Comparison of ENCODE assay signal across 17 cellular contexts in the genomic region with DNA sequence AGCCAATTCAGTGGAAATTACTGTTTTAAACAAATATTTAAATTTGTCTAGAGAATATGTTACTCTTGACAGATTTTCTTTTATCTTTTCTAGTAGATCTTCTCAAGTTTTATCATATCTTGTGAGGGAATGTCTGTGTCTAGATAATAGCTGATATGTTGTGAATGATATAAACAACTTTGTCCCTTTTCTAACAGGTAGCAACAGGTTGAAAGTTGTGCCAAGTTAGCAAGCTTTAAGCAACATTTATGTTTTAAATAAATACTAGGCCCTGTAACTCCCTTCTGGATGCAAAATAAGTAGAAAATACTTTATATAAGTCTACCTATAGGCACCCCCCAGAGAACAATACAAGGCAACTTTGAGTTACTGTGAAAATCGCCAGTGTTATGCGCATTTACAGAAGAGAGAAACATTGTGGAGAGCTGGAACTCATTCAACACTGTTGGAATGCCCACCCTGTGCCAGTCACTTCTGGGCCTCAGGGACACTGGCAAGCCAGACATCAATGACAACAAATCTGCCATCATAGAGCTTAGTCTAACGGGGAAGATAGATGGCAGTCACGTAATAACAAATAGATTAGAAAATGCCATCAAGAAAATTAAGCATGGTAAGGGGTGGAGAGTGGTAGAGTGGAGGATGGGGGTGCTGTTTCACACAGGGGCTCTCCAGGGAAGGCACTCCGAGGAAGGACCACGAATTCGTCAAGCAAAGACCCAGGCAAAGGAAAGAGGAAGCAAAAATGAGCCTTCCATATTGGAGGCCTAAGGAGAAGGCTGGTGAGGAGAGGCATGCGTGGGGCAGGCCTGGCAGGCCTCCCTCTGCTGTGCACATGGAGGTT.
"Had no signal": no experiment of that assay in that cellular context is flagged by ENCODE, and none has a peak within 500 bp of the region (broad histone marks: within the 10 kb centered on the region; RNA-seq: fewer than 3 reads in every experiment).

No MANE protein-coding gene starts in this region.

- DNase-seq: activated CD4-positive, alpha-beta T cell treated with anti-CD3 and anti-CD28 coated beads for 1 hour; activated CD4-positive, alpha-beta T cell treated with anti-CD3 and anti-CD28 coated beads, Interleukin-2, amount 50 U/mL, for 4 hours; activated naive CD4-positive, alpha-beta T cell treated with Interleukin-2 at 50 U/mL for 16 hours; activated naive CD8-positive, alpha-beta T cell treated with anti-CD3 and anti-CD28 coated beads, Interleukin-2, amount 50 U/mL, for 24 hours; aorta; esophagus squamous epithelium; islet precursor cell; midbrain; spleen; stimulated activated naive CD8-positive, alpha-beta T cell treated with anti-CD3 and anti-CD28 coated beads, Interleukin-15, amount 100 ng/mL, for 72 hours; upper lobe of right lung had no signal

- H3K36me3 ChIP-seq: cardiac muscle cell, esophagus squamous epithelium, spleen, upper lobe of right lung had no signal

- H3K4me2 ChIP-seq: hepatocyte had no signal

- H3K4me3 Mint-ChIP-seq: activated naive CD8-positive, alpha-beta T cell treated with anti-CD3 and anti-CD28 coated beads, Interleukin-2, amount 50 U/mL, for 24 hours; activated T-helper 17 cell treated with anti-CD3 and anti-CD28 coated beads, Interleukin-2, amount 50 U/mL, for 72 hours; neural crest cell; stimulated activated naive CD8-positive, alpha-beta T cell treated with anti-CD3 and anti-CD28 coated beads, Interleukin-15, amount 100 ng/mL, for 72 hours had no signal

- H3K27ac ChIP-seq: cardiac muscle cell, esophagus squamous epithelium, hepatocyte, spleen, upper lobe of right lung had no signal

- H3K4me1 Mint-ChIP-seq: neural crest cell had no signal

- H2AFZ ChIP-seq: hepatocyte had no signal

- H3K27ac Mint-ChIP-seq: activated naive CD8-positive, alpha-beta T cell treated with anti-CD3 and anti-CD28 coated beads, Interleukin-2, amount 50 U/mL, for 24 hours; activated T-helper 17 cell treated with anti-CD3 and anti-CD28 coated beads, Interleukin-2, amount 50 U/mL, for 72 hours; stimulated activated naive CD8-positive, alpha-beta T cell treated with anti-CD3 and anti-CD28 coated beads, Interleukin-15, amount 100 ng/mL, for 72 hours had no signal

- H3K9me3 ChIP-seq: esophagus squamous epithelium, spleen, upper lobe of right lung had no signal

- ATAC-seq: activated naive CD8-positive, alpha-beta T cell treated with anti-CD3 and anti-CD28 coated beads, Interleukin-2, amount 50 U/mL, for 24 hours; activated T-helper 17 cell treated with anti-CD3 and anti-CD28 coated beads, Interleukin-2, amount 50 U/mL, for 72 hours; sciatic nerve; stimulated activated naive CD8-positive, alpha-beta T cell treated with anti-CD3 and anti-CD28 coated beads, Interleukin-15, amount 100 ng/mL, for 72 hours; upper lobe of right lung had no signal

- H3K4me3 ChIP-seq: cardiac muscle cell, esophagus squamous epithelium, hepatocyte, lung, spleen, upper lobe of right lung had no signal

- H3K9me3 Mint-ChIP-seq: activated naive CD8-positive, alpha-beta T cell treated with anti-CD3 and anti-CD28 coated beads, Interleukin-2, amount 50 U/mL, for 24 hours; activated T-helper 17 cell treated with anti-CD3 and anti-CD28 coated beads, Interleukin-2, amount 50 U/mL, for 72 hours; neural crest cell; stimulated activated naive CD8-positive, alpha-beta T cell treated with anti-CD3 and anti-CD28 coated beads, Interleukin-15, amount 100 ng/mL, for 72 hours had no signal
